ENCODE assay signal across 23 cellular contexts in the genomic region with DNA sequence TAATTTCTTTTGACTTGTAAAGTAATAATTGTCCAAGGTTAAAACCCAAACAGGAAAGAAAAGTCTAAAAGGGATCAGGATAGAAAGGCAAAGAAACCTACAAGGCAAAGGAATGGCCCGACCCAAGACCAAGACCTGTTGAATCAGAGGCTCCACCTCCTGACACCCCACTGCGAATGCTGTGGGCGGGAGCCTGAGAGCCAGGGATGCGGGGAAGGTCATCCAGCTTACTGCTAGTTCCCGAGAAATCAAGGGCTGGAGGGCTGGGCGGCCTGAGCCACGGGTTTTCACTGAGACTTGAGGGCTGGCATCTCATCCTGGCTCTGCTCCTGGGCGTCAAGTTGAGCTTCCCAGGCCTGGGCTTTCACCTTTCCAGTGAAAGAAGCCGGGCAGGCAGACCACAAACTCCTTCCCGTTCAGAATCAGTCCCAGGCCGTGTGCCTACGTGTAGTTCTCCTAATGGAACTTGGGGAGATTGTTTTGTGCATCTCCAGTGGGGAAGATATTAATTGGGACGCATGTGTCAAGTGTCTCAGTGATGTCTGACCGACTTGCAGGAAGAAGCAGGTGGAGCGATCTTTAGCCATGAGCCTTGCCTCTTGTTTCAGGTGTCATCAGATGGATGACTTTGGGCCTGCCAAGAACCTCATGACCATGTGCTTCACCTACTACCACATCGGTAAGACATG. TPM values are rescaled to one million over a fixed set of nuclear protein-coding genes. Genes with fewer than 3 reads are reported as not detected.
"Had no signal": no experiment of that assay in that cellular context is flagged by ENCODE, and none has a peak within 500 bp of the region (broad histone marks: within the 10 kb centered on the region; RNA-seq: fewer than 3 reads in every experiment).

No MANE protein-coding gene starts in this region.

- H3K27ac ChIP-seq: thyroid gland had no signal

- H3K27me3 Mint-ChIP-seq: activated CD4-positive, alpha-beta memory T cell treated with anti-CD3 and anti-CD28 coated beads, Interleukin-2, amount 10 ng/mL, durations not matched to agents 7 days and 5 days; activated CD4-positive, alpha-beta T cell treated with anti-CD3 and anti-CD28 coated beads, Interleukin-2, amount 10 ng/mL, durations not matched to agents 24 days and 14 days; activated naive CD4-positive, alpha-beta T cell treated with anti-CD3 and anti-CD28 coated beads, Interleukin-2, amount 10 ng/mL, durations not matched to agents 7 days and 5 days had no signal

- H3K4me1 Mint-ChIP-seq: activated CD4-positive, alpha-beta memory T cell treated with anti-CD3 and anti-CD28 coated beads, Interleukin-2, amount 10 ng/mL, durations not matched to agents 7 days and 5 days; activated naive CD4-positive, alpha-beta T cell treated with anti-CD3 and anti-CD28 coated beads, Interleukin-2, amount 10 ng/mL, durations not matched to agents 7 days and 5 days had no signal

- H3K4me3 Mint-ChIP-seq: activated CD4-positive, alpha-beta memory T cell treated with anti-CD3 and anti-CD28 coated beads, Interleukin-2, amount 10 ng/mL, durations not matched to agents 7 days and 5 days; activated CD4-positive, alpha-beta T cell treated with anti-CD3 and anti-CD28 coated beads, Interleukin-2, amount 10 ng/mL, durations not matched to agents 24 days and 14 days; activated naive CD4-positive, alpha-beta T cell treated with anti-CD3 and anti-CD28 coated beads, Interleukin-2, amount 10 ng/mL, durations not matched to agents 7 days and 5 days; activated T-cell treated with anti-CD3 and anti-CD28 coated beads, Interleukin-2, amount 50 U/mL, for 72 hours; dendritic cell treated with granulocyte-macrophage colony-stimulating factor and Interleukin-4, amounts not matched to agents 40 ng/mL and 50 ng/mL, for 4 days; nephron progenitor cell; T-helper 1 cell treated with Interleukin-12 subunit alpha and Interleukin-12 subunit beta and Interleukin-4 antibody, amounts not matched to agents 30 μg/mL and 1 μg/mL, for 36 hours had no signal

- H3K9me3 ChIP-seq: thyroid gland had no signal

- DNase-seq: activated CD4-positive, alpha-beta memory T cell treated with anti-CD3 and anti-CD28 coated beads, Interleukin-2, amount 10 ng/mL, durations not matched to agents 7 days and 5 days; activated CD4-positive, alpha-beta T cell treated with anti-CD3 and anti-CD28 coated beads, Interleukin-2, amount 10 ng/mL, durations not matched to agents 24 days and 14 days; activated effector memory CD4-positive, alpha-beta T cell treated with anti-CD3 and anti-CD28 coated beads, Interleukin-2, amount 50 U/mL, for 16 hours; activated naive CD4-positive, alpha-beta T cell treated with anti-CD3 and anti-CD28 coated beads, Interleukin-2, amount 10 ng/mL, durations not matched to agents 7 days and 5 days; activated T-cell treated with anti-CD3 and anti-CD28 coated beads, Interleukin-2, amount 50 U/mL, for 72 hours; effector CD4-positive, alpha-beta T cell; erythroblast; foreskin fibroblast; left ventricle myocardium superior; mammary epithelial cell; nephron progenitor cell; retina; stimulated activated CD4-positive, alpha-beta T cell treated with anti-CD3 and anti-CD28 coated beads, Interleukin-4, amount 100 ng/mL, for 24 hours; stimulated activated naive CD4-positive, alpha-beta T cell treated with Interleukin-2 at 50 U/mL for 16 hours; thyroid gland had no signal

- H3K4me1 ChIP-seq: thyroid gland had no signal

- ATAC-seq: activated T-cell treated with anti-CD3 and anti-CD28 coated beads, Interleukin-2, amount 50 U/mL, for 72 hours; left ventricle myocardium superior had no signal

- H3K9me3 Mint-ChIP-seq: activated CD4-positive, alpha-beta memory T cell treated with anti-CD3 and anti-CD28 coated beads, Interleukin-2, amount 10 ng/mL, durations not matched to agents 7 days and 5 days; activated CD4-positive, alpha-beta T cell treated with anti-CD3 and anti-CD28 coated beads, Interleukin-2, amount 10 ng/mL, durations not matched to agents 24 days and 14 days; activated naive CD4-positive, alpha-beta T cell treated with anti-CD3 and anti-CD28 coated beads, Interleukin-2, amount 10 ng/mL, durations not matched to agents 7 days and 5 days; activated T-cell treated with anti-CD3 and anti-CD28 coated beads, Interleukin-2, amount 50 U/mL, for 72 hours; dendritic cell treated with granulocyte-macrophage colony-stimulating factor and Interleukin-4, amounts not matched to agents 40 ng/mL and 50 ng/mL, for 4 days; nephron progenitor cell; T-helper 1 cell treated with Interleukin-12 subunit alpha and Interleukin-12 subunit beta and Interleukin-4 antibody, amounts not matched to agents 30 μg/mL and 1 μg/mL, for 36 hours had no signal

- H3K4me3 ChIP-seq: thyroid gland had no signal

- H3K27ac Mint-ChIP-seq: activated CD4-positive, alpha-beta memory T cell treated with anti-CD3 and anti-CD28 coated beads, Interleukin-2, amount 10 ng/mL, durations not matched to agents 7 days and 5 days; activated CD4-positive, alpha-beta T cell treated with anti-CD3 and anti-CD28 coated beads, Interleukin-2, amount 10 ng/mL, durations not matched to agents 24 days and 14 days; activated naive CD4-positive, alpha-beta T cell treated with anti-CD3 and anti-CD28 coated beads, Interleukin-2, amount 10 ng/mL, durations not matched to agents 7 days and 5 days; activated T-cell treated with anti-CD3 and anti-CD28 coated beads, Interleukin-2, amount 50 U/mL, for 72 hours; dendritic cell treated with granulocyte-macrophage colony-stimulating factor and Interleukin-4, amounts not matched to agents 40 ng/mL and 50 ng/mL, for 4 days; nephron progenitor cell; T-helper 1 cell treated with Interleukin-12 subunit alpha and Interleukin-12 subunit beta and Interleukin-4 antibody, amounts not matched to agents 30 μg/mL and 1 μg/mL, for 36 hours had no signal

- H3K36me3 ChIP-seq: thyroid gland had no signal

- H3K27me3 ChIP-seq: thyroid gland had no signal

RNA-seq across cellular contexts. Expression of a gene that starts 36.9 kb away (rescaled TPM):
- total RNA-seq: activated CD4-positive, alpha-beta memory T cell treated with anti-CD3 and anti-CD28 coated beads, Interleukin-2, amount 10 ng/mL, durations not matched to agents 7 days and 5 days; activated CD4-positive, alpha-beta T cell treated with anti-CD3 and anti-CD28 coated beads, Interleukin-2, amount 10 ng/mL, durations not matched to agents 24 days and 14 days; activated T-cell treated with anti-CD3 and anti-CD28 coated beads, Interleukin-2, amount 50 U/mL, for 72 hours; chondrocyte; fibroblast of lung; left ventricle myocardium superior; mammary epithelial cell; omental fat pad; posterior vena cava; subcutaneous adipose tissue; thyroid gland; urinary bladder had no signal
- polyA plus RNA-seq: fibroblast of lung, mammary epithelial cell, urinary bladder had no signal
